ENCODE assay signal across 19 cellular contexts in genomic region chr2:88709117-88709739, GRCh38. TPM values are rescaled to one million over a fixed set of nuclear protein-coding genes. Genes with fewer than 3 reads are reported as not detected.
DNase-seq lines count a peak whose midpoint lies in the region; ATAC-seq, FAIRE-seq and TF ChIP-seq lines count a peak whose summit lies in the region.
"Had no signal": no experiment of that assay in that cellular context is flagged by ENCODE, and none has a peak within 500 bp of the region (broad histone marks: within the 10 kb centered on the region; RNA-seq: fewer than 3 reads in every experiment).

No MANE protein-coding gene starts in this region.

- BruUV-seq in mammary epithelial cell (replicated peaks; lab: Mats Ljungman, UMichigan) = no TSS peak

- H3K27me3 Mint-ChIP-seq in activated naive CD8-positive, alpha-beta T cell treated with anti-CD3 and anti-CD28 coated beads for 36 hours = no peaks in the 10 kb centered on the region
- H3K27me3 Mint-ChIP-seq: effector memory CD8-positive, alpha-beta T cell had no signal

- CTCF ChIA-PET in mammary epithelial cell (lab: Charles Lee; ENCODE audit: low non-redundant PET) = no interaction called here

- H3K27ac ChIP-seq in mammary epithelial cell (ENCODE audit: insufficient read depth, low read depth, low read length) (no peak overlapping the region), heart left ventricle (peak overlapping the region; percentile 13 to 68 (median 54)), spleen (no peak overlapping the region)
- H3K27ac ChIP-seq: ovary had no signal

- peaks cover 10% of the 10 kb centered on the region for H3K79me2 ChIP-seq in mammary epithelial cell (ENCODE audit: insufficient read depth, low read length)

- TF ChIP-seq CTCF in mammary epithelial cell (conservative IDR thresholded peaks at IDR 0.05 in 1 of 2, IDR thresholded peaks at IDR 0.05 in 1 of 2; ENCODE audit: extremely low read depth in 1 of 2, insufficient read depth in 1 of 2, low read depth in 1 of 2, low read length in 2 of 2) = no peak
- TF ChIP-seq CTCF in heart left ventricle (IDR thresholded peaks at IDR 0.05) = no peak
- TF ChIP-seq CTCF in spleen (IDR thresholded peaks at IDR 0.05 in 8 of 11, conservative IDR thresholded peaks at IDR 0.05 in 3 of 11) = no peak

- dilution Hi-C loops in mammary epithelial cell (cut with HindIII; ENCODE audit: low sequenced_read_pairs) = no loop called here

- H2AFZ ChIP-seq in mammary epithelial cell (ENCODE audit: low read depth, low read length) = no peak overlapping the region

- peak; percentile 72 for FAIRE-seq in H54 (lab: Jason Lieb, UNC)
- FAIRE-seq: GM12892, K562 had no signal

- no peak for TF ChIP-seq POLR2A in H54 (IDR thresholded peaks at IDR 0.05; ENCODE audit: low read depth, low read length)
- no peak for TF ChIP-seq POLR2A in heart left ventricle (IDR thresholded peaks at IDR 0.05)
- TF ChIP-seq POLR2A in spleen (IDR thresholded peaks at IDR 0.05) = no peak

- H3K4me3 ChIP-seq in mammary epithelial cell (replicated peaks in 1 of 3; ENCODE audit: insufficient read depth in 1 of 3, low read depth in 2 of 3, low read length in 3 of 3) (no peak overlapping the region), heart left ventricle (no peak overlapping the region), skeletal muscle satellite cell (ENCODE audit: low read length) (no peak overlapping the region), spleen (no peak overlapping the region)
- H3K4me3 ChIP-seq: K562, ovary had no signal

- H3K9ac ChIP-seq in mammary epithelial cell (ENCODE audit: insufficient read depth, low read length) (no peak overlapping the region), skeletal muscle satellite cell (ENCODE audit: low read depth, low read length) (no peak overlapping the region)

- peaks cover 12% of the 10 kb centered on the region for H3K4me1 ChIP-seq in mammary epithelial cell (ENCODE audit: insufficient read depth, low read length)
- H3K4me1 ChIP-seq in heart left ventricle = peaks cover 0 to 29% (median 10%) of the 10 kb centered on the region in 12 donors
- H3K4me1 ChIP-seq in skeletal muscle satellite cell (ENCODE audit: control insufficient read depth, insufficient read depth, low read length) = peaks cover 9% of the 10 kb centered on the region
- no peaks in the 10 kb centered on the region for H3K4me1 ChIP-seq in spleen

- peaks cover 17% of the 10 kb centered on the region for H3K4me1 Mint-ChIP-seq in activated naive CD8-positive, alpha-beta T cell treated with anti-CD3 and anti-CD28 coated beads for 36 hours

- in situ Hi-C loops in mammary epithelial cell (cut with MboI; ENCODE audit: low sequenced_read_pairs in 2 of 2) = no loop called here

- H3K4me3 Mint-ChIP-seq in activated naive CD8-positive, alpha-beta T cell treated with anti-CD3 and anti-CD28 coated beads for 36 hours = no peak overlapping the region
- H3K4me3 Mint-ChIP-seq: effector memory CD8-positive, alpha-beta T cell had no signal

- H3K27me3 ChIP-seq in mammary epithelial cell (ENCODE audit: insufficient read depth, low read length) = no peaks in the 10 kb centered on the region
- H3K27me3 ChIP-seq in heart left ventricle = no peaks in the 10 kb centered on the region
- no peaks in the 10 kb centered on the region for H3K27me3 ChIP-seq in skeletal muscle satellite cell (ENCODE audit: control insufficient read depth, insufficient read depth, low read length)
- H3K27me3 ChIP-seq in spleen (replicated peaks in 1 of 7) = no peaks in the 10 kb centered on the region
- H3K27me3 ChIP-seq: ovary had no signal

- H3K36me3 ChIP-seq in mammary epithelial cell (ENCODE audit: insufficient read depth, low read length) = no peaks in the 10 kb centered on the region
- H3K36me3 ChIP-seq in heart left ventricle = peaks cover 0 to 4% (median 0%) of the 10 kb centered on the region in 9 donors
- H3K36me3 ChIP-seq in skeletal muscle satellite cell (ENCODE audit: insufficient read depth, low read length) = no peaks in the 10 kb centered on the region
- peaks cover 0 to 25% (median under 1%) of the 10 kb centered on the region in 6 donors for H3K36me3 ChIP-seq in spleen
- H3K36me3 ChIP-seq: ovary had no signal

- H3K36me3 Mint-ChIP-seq in activated naive CD8-positive, alpha-beta T cell treated with anti-CD3 and anti-CD28 coated beads for 36 hours = peaks cover 57% of the 10 kb centered on the region

- no peaks in the 10 kb centered on the region for H4K20me1 ChIP-seq in mammary epithelial cell (ENCODE audit: insufficient read depth, low read length)

- peaks cover 9% of the 10 kb centered on the region for H3K9me3 Mint-ChIP-seq in activated naive CD8-positive, alpha-beta T cell treated with anti-CD3 and anti-CD28 coated beads for 36 hours
- H3K9me3 Mint-ChIP-seq: effector memory CD8-positive, alpha-beta T cell had no signal

- intact Hi-C loops in mammary epithelial cell (cut with micrococcal nuclease) = loop anchor here (2.0 kb wide), 1 partner anchor 18 kb away; the partner anchor contains the start of gene RPIA
- intact Hi-C loops in heart left ventricle (cut with DNase I) = no loop called here
- intact Hi-C loops in spleen (cut with DNase I; ENCODE audit: low total_unique reads) = no loop called here

- peak in 3 of 4 donors; percentile 49 to 72 (median 64) for ATAC-seq in heart left ventricle
- ATAC-seq: effector memory CD8-positive, alpha-beta T cell; K562 had no signal

- DNase-seq in H54 (ENCODE audit: insufficient read length, low spot score) = peak; percentile 10
- DNase-seq in mammary epithelial cell = peak; percentile 62
- DNase-seq in heart left ventricle = no peak
- DNase-seq in NCI-H2081 (lab: John Stamatoyannopoulos, UW) = no peak
- DNase-seq in activated naive CD8-positive, alpha-beta T cell treated with anti-CD3 and anti-CD28 coated beads for 36 hours = no peak
- no peak for DNase-seq in spleen
- no peak for DNase-seq in AML-193 (lab: John Stamatoyannopoulos, UW)
- DNase-seq: activated CD4-positive, alpha-beta T cell treated with anti-CD3 and anti-CD28 coated beads for 1 hour; activated T-cell treated with anti-CD3 and anti-CD28 coated beads, Interleukin-2, amount 50 U/mL, for 1 hour; C1 segment of cervical spinal cord; effector memory CD8-positive, alpha-beta T cell; NCI-H146; NCI-H524 treated with DMSO at 0.1 percent for 48 hours; ovary; stimulated activated CD4-positive, alpha-beta T cell treated with anti-CD3 and anti-CD28 coated beads, Interleukin-2, amount 100 ng/mL, for 24 hours; T-helper 1 cell had no signal

- H3K9me3 ChIP-seq in mammary epithelial cell (replicated peaks; ENCODE audit: insufficient read depth, low read length) = no peaks in the 10 kb centered on the region
- H3K9me3 ChIP-seq in heart left ventricle = peaks cover 0 to 9% (median 0%) of the 10 kb centered on the region in 12 donors
- H3K9me3 ChIP-seq in skeletal muscle satellite cell (replicated peaks; ENCODE audit: low read length) = no peaks in the 10 kb centered on the region
- peaks cover 0 to 8% (median 2%) of the 10 kb centered on the region in 8 donors for H3K9me3 ChIP-seq in spleen
- H3K9me3 ChIP-seq: ovary had no signal

- peak overlapping the region; percentile 37 for H3K4me2 ChIP-seq in mammary epithelial cell (ENCODE audit: insufficient read depth, low read depth, low read length)
- peak overlapping the region; percentile 41 for H3K4me2 ChIP-seq in skeletal muscle satellite cell (ENCODE audit: low read length)

- WGBS in mammary epithelial cell (ENCODE audit: low coverage, missing lambda C conversion rate) = 100% methylated on average over 4 of the region's 4 CpGs
- 34 to 63% (median 43%) methylated on average over 4 of the region's 4 CpGs for WGBS in heart left ventricle, 4 donors
- WGBS in spleen, 5 donors = 92 to 98% (median 97%) methylated on average over 4 of the region's 4 CpGs

- H3K27ac Mint-ChIP-seq in activated naive CD8-positive, alpha-beta T cell treated with anti-CD3 and anti-CD28 coated beads for 36 hours = no peak overlapping the region
- H3K27ac Mint-ChIP-seq: effector memory CD8-positive, alpha-beta T cell had no signal

RNA-seq across cellular contexts. Expression of gene RPIA, which starts 17.8 kb away (rescaled TPM):
- total RNA-seq in mammary epithelial cell = 10 to 100 TPM in 1 of 2 donors, 1 to 10 TPM in 1; 5.8 to 11.4 TPM
- polyA plus RNA-seq in mammary epithelial cell = 6.1 TPM
- polyA minus RNA-seq in mammary epithelial cell = 5.2 TPM
- 10 to 100 TPM in 7 of 9 donors, 1 to 10 TPM in 2; 4.1 to 15.3 (median 12.6) TPM for total RNA-seq in heart left ventricle
- polyA plus RNA-seq in heart left ventricle = 10 to 100 TPM; 12.8 to 15.4 TPM
- total RNA-seq in skeletal muscle satellite cell (2012; rRNA removed) = 10.9 and 12.2 TPM in 2 replicates
- 10 to 100 TPM; 87.6 to 88.5 TPM for total RNA-seq in activated naive CD8-positive, alpha-beta T cell treated with anti-CD3 and anti-CD28 coated beads for 36 hours
- 10 to 100 TPM; 11.3 to 31.9 (median 22.4) TPM for total RNA-seq in spleen
- polyA plus RNA-seq in spleen = 10 to 100 TPM; 26.5 to 43.2 (median 34.3) TPM

Comparison
In these comparisons a context has a peak if more than half of its experiments do, and no peak if none do; other contexts are left out.
1. DNase-seq: peak in H54 (single experiment) and mammary epithelial cell (single experiment); none in heart left ventricle (0 of 5), NCI-H2081 (0 of 2), activated naive CD8-positive, alpha-beta T cell treated with anti-CD3 and anti-CD28 coated beads for 36 hours (single experiment), spleen (single experiment) and AML-193 (0 of 2).
2. H3K27ac ChIP-seq: peak in heart left ventricle (12 of 12); none in mammary epithelial cell (single experiment) and spleen (0 of 8).